In genomic region chr7:95859434-95859833, GRCh38 we compare ENCODE assay signal across 13 cellular contexts.
DNase-seq lines count a peak whose midpoint lies in the region; FAIRE-seq and TF ChIP-seq lines count a peak whose summit lies in the region.
"Had no signal": no experiment of that assay in that cellular context is flagged by ENCODE, and none has a peak within 500 bp of the region (broad histone marks: within the 10 kb centered on the region; RNA-seq: fewer than 3 reads in every experiment).

No MANE protein-coding gene starts in this region.

- H3K4me3 ChIP-seq in epithelial cell of esophagus (ENCODE audit: low read length): no peak overlapping the region
- H3K4me3 ChIP-seq: sigmoid colon had no signal

- TF ChIP-seq CTCF in epithelial cell of esophagus (IDR thresholded peaks at IDR 0.05; ENCODE audit: insufficient read depth, low read depth, low read length, missing control alignments) (no peak), osteocyte (IDR thresholded peaks at IDR 0.05) (no peak)

- H3K4me1 Mint-ChIP-seq in osteocyte (ENCODE audit: unreplicated experiment): peaks cover 55% of the 10 kb centered on the region

- H3K27ac Mint-ChIP-seq in osteocyte (ENCODE audit: unreplicated experiment): peak overlapping the region; percentile 72

- no peak for FAIRE-seq in RCC 7860 (lab: Jason Lieb, UNC)

- no peak overlapping the region for H3K4me3 Mint-ChIP-seq in osteocyte (ENCODE audit: unreplicated experiment)

- peaks cover 7% of the 10 kb centered on the region for H3K9me3 Mint-ChIP-seq in osteocyte (ENCODE audit: unreplicated experiment)

- H3K36me3 Mint-ChIP-seq in osteocyte (ENCODE audit: unreplicated experiment): peaks cover 23% of the 10 kb centered on the region

- no peaks in the 10 kb centered on the region for H3K27me3 Mint-ChIP-seq in osteocyte (ENCODE audit: unreplicated experiment)

- DNase-seq in DMS 273 (lab: John Stamatoyannopoulos, UW; ENCODE audit: unreplicated experiment) (peak; percentile 9), DMS 273 treated with DMSO at 0.1 percent for 48 hours (lab: John Stamatoyannopoulos, UW) (no peak), RCC 7860 (ENCODE audit: low spot score) (peak; percentile 63), epithelial cell of esophagus (ENCODE audit: low read depth) (peak; percentile 19), osteocyte (ENCODE audit: extremely low spot score, unreplicated experiment) (peak; percentile 93), SW 1271 (lab: John Stamatoyannopoulos, UW) (no peak)
- no peak for DNase-seq in activated T-cell treated with anti-CD3 and anti-CD28 coated beads, Interleukin-2, amount 50 U/mL, for 1 hour
- no peak for DNase-seq in activated CD4-positive, alpha-beta T cell treated with anti-CD3 and anti-CD28 coated beads for 4 hours
- DNase-seq: activated CD4-positive, alpha-beta T cell treated with anti-CD3 and anti-CD28 coated beads, Interleukin-2, amount 50 U/mL, for 1 hour; activated naive CD4-positive, alpha-beta T cell treated with Interleukin-2 at 50 U/mL for 16 hours; DMS53; NCI-H510A treated with DMSO at 0.1 percent for 48 hours; sigmoid colon had no signal

Comparison
In these comparisons a context has a peak if more than half of its experiments do, and no peak if none do; other contexts are left out.
1. DNase-seq: peak in DMS 273 (single experiment), RCC 7860 (single experiment), epithelial cell of esophagus (single experiment) and osteocyte (single experiment); none in DMS 273 treated with DMSO at 0.1 percent for 48 hours (single experiment), activated T-cell treated with anti-CD3 and anti-CD28 coated beads, Interleukin-2, amount 50 U/mL, for 1 hour (single experiment), SW 1271 (0 of 2) and activated CD4-positive, alpha-beta T cell treated with anti-CD3 and anti-CD28 coated beads for 4 hours (0 of 2).